Comparison of ENCODE assay signal across 30 cellular contexts in genomic region chr7:70132802-70133201, GRCh38.
DNase-seq lines count a peak whose midpoint lies in the region; ATAC-seq and TF ChIP-seq lines count a peak whose summit lies in the region.
"Had no signal": no experiment of that assay in that cellular context is flagged by ENCODE, and none has a peak within 500 bp of the region (broad histone marks: within the 10 kb centered on the region; RNA-seq: fewer than 3 reads in every experiment).

No MANE protein-coding gene starts in this region.

- DNase-seq in NCI-H748 (lab: John Stamatoyannopoulos, UW; ENCODE audit: unreplicated experiment) (peak; percentile 53), NCI-H748 treated with DMSO at 0.1 percent for 48 hours (lab: John Stamatoyannopoulos, UW) (no peak), LHCN-M2 (ENCODE audit: low read depth) (peak; percentile 46), SK-N-DZ (ENCODE audit: low spot score) (peak; percentile 13), neural crest cell (ENCODE audit: low read depth, low spot score) (no peak)
- DNase-seq: activated CD4-positive, alpha-beta T cell treated with anti-CD3 and anti-CD28 coated beads for 36 hours; activated CD8-positive, alpha-beta memory T cell treated with anti-CD3 and anti-CD28 coated beads, Interleukin-2, amount 50 U/mL, for 48 hours; activated CD8-positive, alpha-beta T cell treated with anti-CD3 and anti-CD28 coated beads for 36 hours; activated naive CD4-positive, alpha-beta T cell treated with anti-CD3 and anti-CD28 coated beads, Interleukin-2, amount 10 ng/mL, durations not matched to agents 7 days and 5 days; CD8-positive, alpha-beta T cell; DMS53; gastrocnemius medialis; hippocampal formation; Kasumi-1; left cardiac atrium; mammary epithelial cell; mucosa of descending colon; NCI-H1048; NCI-H2107; Peyer's patch; SHP77 treated with DMSO at 0.1 percent for 48 hours; stimulated activated CD4-positive, alpha-beta T cell treated with anti-CD3 and anti-CD28 coated beads, Interleukin-15, amount 100 ng/mL, for 24 hours; stimulated activated CD4-positive, alpha-beta T cell treated with anti-CD3 and anti-CD28 coated beads, Interleukin-4, amount 100 ng/mL, for 4 hours; T-helper 9 cell; tibial artery had no signal

- no peaks in the 10 kb centered on the region for H3K27me3 Mint-ChIP-seq in neural crest cell (ENCODE audit: low read depth)
- H3K27me3 Mint-ChIP-seq: activated CD4-positive, alpha-beta T cell treated with anti-CD3 and anti-CD28 coated beads for 36 hours; activated CD8-positive, alpha-beta T cell treated with anti-CD3 and anti-CD28 coated beads for 36 hours; activated naive CD4-positive, alpha-beta T cell treated with anti-CD3 and anti-CD28 coated beads, Interleukin-2, amount 10 ng/mL, durations not matched to agents 7 days and 5 days; B cell had no signal

- H3K4me1 Mint-ChIP-seq in neural crest cell = peaks cover 36% of the 10 kb centered on the region
- H3K4me1 Mint-ChIP-seq: activated CD4-positive, alpha-beta T cell treated with anti-CD3 and anti-CD28 coated beads for 36 hours; activated naive CD4-positive, alpha-beta T cell treated with anti-CD3 and anti-CD28 coated beads, Interleukin-2, amount 10 ng/mL, durations not matched to agents 7 days and 5 days; B cell had no signal

- no peak for ATAC-seq in HG03097 (IDR thresholded peaks at IDR 0.05; ENCODE audit: low FRiP score, unreplicated experiment)
- no peak for ATAC-seq in HG03565 (IDR thresholded peaks at IDR 0.05; ENCODE audit: unreplicated experiment)
- no peak for ATAC-seq in GM18520 (IDR thresholded peaks at IDR 0.05; ENCODE audit: unreplicated experiment)
- ATAC-seq: activated CD4-positive, alpha-beta T cell treated with anti-CD3 and anti-CD28 coated beads for 36 hours; activated CD8-positive, alpha-beta T cell treated with anti-CD3 and anti-CD28 coated beads for 36 hours; CD8-positive, alpha-beta T cell; gastrocnemius medialis; left cardiac atrium; mucosa of descending colon had no signal

- H3K9me3 Mint-ChIP-seq in neural crest cell = no peaks in the 10 kb centered on the region
- H3K9me3 Mint-ChIP-seq: activated CD8-positive, alpha-beta T cell treated with anti-CD3 and anti-CD28 coated beads for 36 hours; activated naive CD4-positive, alpha-beta T cell treated with anti-CD3 and anti-CD28 coated beads, Interleukin-2, amount 10 ng/mL, durations not matched to agents 7 days and 5 days; CD8-positive, alpha-beta T cell; nephron had no signal

- H3K36me3 Mint-ChIP-seq in neural crest cell (ENCODE audit: low read depth) = no peaks in the 10 kb centered on the region
- H3K36me3 Mint-ChIP-seq: activated naive CD4-positive, alpha-beta T cell treated with anti-CD3 and anti-CD28 coated beads, Interleukin-2, amount 10 ng/mL, durations not matched to agents 7 days and 5 days; CD8-positive, alpha-beta T cell had no signal

- peak overlapping the region; percentile 2 for H3K4me3 Mint-ChIP-seq in neural crest cell
- H3K4me3 Mint-ChIP-seq: activated CD4-positive, alpha-beta T cell treated with anti-CD3 and anti-CD28 coated beads for 36 hours; activated CD8-positive, alpha-beta T cell treated with anti-CD3 and anti-CD28 coated beads for 36 hours; activated naive CD4-positive, alpha-beta T cell treated with anti-CD3 and anti-CD28 coated beads, Interleukin-2, amount 10 ng/mL, durations not matched to agents 7 days and 5 days; B cell; CD8-positive, alpha-beta T cell had no signal

- H3K27ac Mint-ChIP-seq in neural crest cell (ENCODE audit: unreplicated experiment) = peak overlapping the region; percentile 46
- H3K27ac Mint-ChIP-seq: activated CD4-positive, alpha-beta T cell treated with anti-CD3 and anti-CD28 coated beads for 36 hours; activated CD8-positive, alpha-beta T cell treated with anti-CD3 and anti-CD28 coated beads for 36 hours; activated naive CD4-positive, alpha-beta T cell treated with anti-CD3 and anti-CD28 coated beads, Interleukin-2, amount 10 ng/mL, durations not matched to agents 7 days and 5 days; B cell; CD8-positive, alpha-beta T cell had no signal

- TF ChIP-seq CTCF in neural crest cell (conservative IDR thresholded peaks at IDR 0.05) = no peak

Comparison
In these comparisons a context has a peak if more than half of its experiments do, and no peak if none do; other contexts are left out.
1. DNase-seq: peak in NCI-H748 (single experiment), LHCN-M2 (single experiment) and SK-N-DZ (single experiment); none in NCI-H748 treated with DMSO at 0.1 percent for 48 hours (single experiment) and neural crest cell (single experiment).